In genomic region chr1:14660795-14661194, GRCh38 we compare ENCODE assay signal across 21 cellular contexts.
DNase-seq lines count a peak whose midpoint lies in the region; ATAC-seq lines count a peak whose summit lies in the region.
"Had no signal": no experiment of that assay in that cellular context is flagged by ENCODE, and none has a peak within 500 bp of the region (broad histone marks: within the 10 kb centered on the region; RNA-seq: fewer than 3 reads in every experiment).

No MANE protein-coding gene starts in this region.

- 39% methylated on average over 8 of the region's 8 CpGs for WGBS in right cardiac atrium

- peak overlapping the region; percentile 56 for H3K4me3 ChIP-seq in adipocyte (ENCODE audit: low read length)
- no peak overlapping the region for H3K4me3 ChIP-seq in right cardiac atrium (ENCODE audit: low read length)
- H3K4me3 ChIP-seq in Karpas-422 (ENCODE audit: low read length), result no peak overlapping the region
- H3K4me3 ChIP-seq: body of pancreas, pancreas, spleen, transverse colon had no signal

- ATAC-seq in Right ventricle myocardium inferior (peak; percentile 60), right cardiac atrium (peak; percentile 30 to 61), GM21381 (IDR thresholded peaks at IDR 0.05; ENCODE audit: unreplicated experiment) (no peak)
- ATAC-seq: stimulated activated effector memory CD8-positive, alpha-beta T cell treated with anti-CD3 and anti-CD28 coated beads, Interleukin-12 subunit alpha, Interleukin-12 subunit beta, amount 100 ng/mL, for 72 hours had no signal

- no peaks in the 10 kb centered on the region for H3K9me3 ChIP-seq in adipocyte (ENCODE audit: control insufficient read depth, low read length)
- no peaks in the 10 kb centered on the region for H3K9me3 ChIP-seq in right cardiac atrium (ENCODE audit: control insufficient read depth, low read length)
- no peaks in the 10 kb centered on the region for H3K9me3 ChIP-seq in Karpas-422 (ENCODE audit: low read length)
- H3K9me3 ChIP-seq: body of pancreas, pancreas, spleen, transverse colon had no signal

- H3K4me2 ChIP-seq in Karpas-422 (ENCODE audit: low read depth, low read length, poor library complexity, severe bottlenecking), result no peak overlapping the region

- no peaks in the 10 kb centered on the region for H4K20me1 ChIP-seq in Karpas-422 (ENCODE audit: insufficient read depth, low read depth, low read length)

- no peaks in the 10 kb centered on the region for H3K36me3 ChIP-seq in adipocyte (ENCODE audit: control insufficient read depth, insufficient read depth, low read length, severe bottlenecking)
- H3K36me3 ChIP-seq in Karpas-422 (ENCODE audit: insufficient read depth, low read length), result no peaks in the 10 kb centered on the region
- H3K36me3 ChIP-seq: pancreas, spleen, transverse colon had no signal

- intact Hi-C loops in Right ventricle myocardium inferior (cut with DNase I), result no loop called here
- intact Hi-C loops in cardiac septum (cut with DNase I), result no loop called here
- intact Hi-C loops in right cardiac atrium (cut with DNase I), result no loop called here

- H3K27ac ChIP-seq in right cardiac atrium (ENCODE audit: low read length) (no peak overlapping the region), Karpas-422 (ENCODE audit: low read length) (no peak overlapping the region)
- H3K27ac ChIP-seq: body of pancreas, pancreas had no signal

- H3K27me3 ChIP-seq in adipocyte (replicated peaks; ENCODE audit: control insufficient read depth, insufficient read depth, low read length), result no peaks in the 10 kb centered on the region
- no peaks in the 10 kb centered on the region for H3K27me3 ChIP-seq in right cardiac atrium (ENCODE audit: control insufficient read depth, insufficient read depth)
- no peaks in the 10 kb centered on the region for H3K27me3 ChIP-seq in Karpas-422 (ENCODE audit: low read length)
- H3K27me3 ChIP-seq: dorsolateral prefrontal cortex, pancreas, transverse colon had no signal

- no peak overlapping the region for H3K9ac ChIP-seq in adipocyte (ENCODE audit: low read length)
- H3K9ac ChIP-seq in Karpas-422 (ENCODE audit: low read length), result no peak overlapping the region

- H3K4me1 ChIP-seq in adipocyte (ENCODE audit: control insufficient read depth, insufficient read depth, low read length) (peaks cover 9% of the 10 kb centered on the region), right cardiac atrium (ENCODE audit: control insufficient read depth, insufficient read depth, low read length) (no peaks in the 10 kb centered on the region), Karpas-422 (ENCODE audit: low read length) (peaks cover 3% of the 10 kb centered on the region)
- H3K4me1 ChIP-seq: body of pancreas, pancreas, transverse colon had no signal

- no peak for DNase-seq in Right ventricle myocardium inferior (ENCODE audit: missing footprints)
- no peak for DNase-seq in cardiac septum (ENCODE audit: low spot score)
- no peak for DNase-seq in adipocyte (ENCODE audit: low read depth)
- DNase-seq in right cardiac atrium, result peak in 1 of 3 donors; percentile 26
- DNase-seq in Karpas-422, result no peak
- DNase-seq in T-helper 2 cell, result no peak
- no peak for DNase-seq in SK-N-DZ (ENCODE audit: low spot score)
- DNase-seq: activated CD4-positive, alpha-beta T cell treated with anti-CD3 and anti-CD28 coated beads for 48 hours; activated naive CD4-positive, alpha-beta T cell treated with anti-CD3 and anti-CD28 coated beads, Interleukin-2, amount 50 U/mL, for 16 hours; activated T-cell treated with anti-CD3 and anti-CD28 coated beads for 4 hours; CD4-positive, alpha-beta T cell; DND-41; dorsolateral prefrontal cortex; NCI-H1417; pancreas; SHP77; spleen; transverse colon had no signal

- no peaks in the 10 kb centered on the region for H3K9me2 ChIP-seq in Karpas-422 (replicated peaks; ENCODE audit: insufficient read depth, low read length)

- no peaks in the 10 kb centered on the region for H3K79me2 ChIP-seq in Karpas-422 (ENCODE audit: low read length)

- no peak overlapping the region for H2AFZ ChIP-seq in Karpas-422 (ENCODE audit: low read length)
